Comparison of ENCODE assay signal across 8 cellular contexts in the genomic region with DNA sequence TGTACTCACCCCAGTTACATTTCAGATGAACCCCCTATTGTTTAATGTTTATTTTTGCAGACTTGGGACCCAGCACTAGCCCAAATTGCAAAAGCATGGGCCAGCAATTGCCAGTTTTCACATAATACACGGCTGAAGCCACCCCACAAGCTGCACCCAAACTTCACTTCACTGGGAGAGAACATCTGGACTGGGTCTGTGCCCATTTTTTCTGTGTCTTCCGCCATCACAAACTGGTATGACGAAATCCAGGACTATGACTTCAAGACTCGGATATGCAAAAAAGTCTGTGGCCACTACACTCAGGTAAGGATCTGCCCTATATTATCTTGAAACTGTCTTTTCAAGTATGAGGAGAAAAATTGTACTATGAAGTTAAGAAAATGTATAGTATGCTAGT. TPM values are rescaled to one million over a fixed set of nuclear protein-coding genes. Genes with fewer than 3 reads are reported as not detected.
DNase-seq lines count a peak whose midpoint lies in the region; ATAC-seq, FAIRE-seq and TF ChIP-seq lines count a peak whose summit lies in the region.

No MANE protein-coding gene starts in this region.

- ATAC-seq in activated CD8-positive, alpha-beta T cell treated with anti-CD3 and anti-CD28 coated beads for 36 hours: no peak
- ATAC-seq in upper lobe of right lung: no peak

- no peaks in the 10 kb centered on the region for H3K36me3 ChIP-seq in kidney (ENCODE audit: control insufficient read depth in 1 of 2, insufficient read depth in 2 of 2, low read length in 2 of 2)
- H3K36me3 ChIP-seq in upper lobe of right lung: no peaks in the 10 kb centered on the region

- H3K27me3 Mint-ChIP-seq in activated naive CD4-positive, alpha-beta T cell treated with anti-CD3 and anti-CD28 coated beads, Interleukin-2, amount 50 U/mL, for 24 hours: no peaks in the 10 kb centered on the region
- H3K27me3 Mint-ChIP-seq in activated CD8-positive, alpha-beta T cell treated with anti-CD3 and anti-CD28 coated beads for 36 hours: no peaks in the 10 kb centered on the region

- CTCF ChIA-PET in activated CD8-positive, alpha-beta T cell treated with anti-CD3 and anti-CD28 coated beads for 36 hours (lab: Charles Lee): interaction anchor here (0.9 to 5.0 kb wide), 3 partner anchors 22 to 90 kb away, joined by 3 to 44 read pairs (median 27); partner anchors contain the start of gene KRR1

- no peak overlapping the region for H3K9ac ChIP-seq in kidney (ENCODE audit: low read length in 2 of 2)

- intact Hi-C loops in activated CD8-positive, alpha-beta T cell treated with anti-CD3 and anti-CD28 coated beads for 36 hours (cut with micrococcal nuclease): loop anchor here (5.0 kb wide), 1 partner anchor 89 kb away; the partner anchor contains the start of gene GLIPR1L2
- intact Hi-C loops in kidney (cut with DNase I): no loop called here
- intact Hi-C loops in upper lobe of right lung (cut with DNase I): no loop called here

- no peaks in the 10 kb centered on the region for H3K9me3 Mint-ChIP-seq in activated naive CD4-positive, alpha-beta T cell treated with anti-CD3 and anti-CD28 coated beads, Interleukin-2, amount 50 U/mL, for 24 hours
- H3K9me3 Mint-ChIP-seq in activated CD8-positive, alpha-beta T cell treated with anti-CD3 and anti-CD28 coated beads for 36 hours: no peaks in the 10 kb centered on the region

- H3K4me1 ChIP-seq in kidney (ENCODE audit: control insufficient read depth in 1 of 2, insufficient read depth in 1 of 2, low read depth in 1 of 2, low read length in 2 of 2) (no peaks in the 10 kb centered on the region), upper lobe of right lung (peaks cover 20% of the 10 kb centered on the region)

- no peak for DNase-seq in activated naive CD4-positive, alpha-beta T cell treated with anti-CD3 and anti-CD28 coated beads, Interleukin-2, amount 50 U/mL, for 16 hours
- DNase-seq in activated CD8-positive, alpha-beta T cell treated with anti-CD3 and anti-CD28 coated beads for 36 hours: no peak
- DNase-seq in kidney (no peak), upper lobe of right lung (no peak), DMS79 treated with DMSO at 0.1 percent for 48 hours (lab: John Stamatoyannopoulos, UW) (no peak), cerebellar cortex (ENCODE audit: low spot score) (no peak)
- DNase-seq in activated CD4-positive, alpha-beta T cell treated with anti-CD3 and anti-CD28 coated beads for 48 hours: no peak

- H3K27ac ChIP-seq in kidney (ENCODE audit: low read depth in 2 of 2, low read length in 2 of 2) (peak overlapping the region in 1 of 2 donors; percentile 76), upper lobe of right lung (peak overlapping the region; percentile 84)

- H3K9me3 ChIP-seq in kidney (ENCODE audit: control insufficient read depth in 1 of 2, low read length in 2 of 2): no peaks in the 10 kb centered on the region
- no peaks in the 10 kb centered on the region for H3K9me3 ChIP-seq in upper lobe of right lung

- POLR2A ChIA-PET in activated CD8-positive, alpha-beta T cell treated with anti-CD3 and anti-CD28 coated beads for 36 hours (lab: Charles Lee): no interaction called here

- H3K4me1 Mint-ChIP-seq in activated naive CD4-positive, alpha-beta T cell treated with anti-CD3 and anti-CD28 coated beads, Interleukin-2, amount 50 U/mL, for 24 hours: peaks cover 93% of the 10 kb centered on the region
- peaks cover 77% of the 10 kb centered on the region for H3K4me1 Mint-ChIP-seq in activated CD8-positive, alpha-beta T cell treated with anti-CD3 and anti-CD28 coated beads for 36 hours (ENCODE audit: low read depth)

- H3K4me3 Mint-ChIP-seq in activated naive CD4-positive, alpha-beta T cell treated with anti-CD3 and anti-CD28 coated beads, Interleukin-2, amount 50 U/mL, for 24 hours: peak overlapping the region; percentile 76
- peak overlapping the region; percentile 96 for H3K4me3 Mint-ChIP-seq in activated CD8-positive, alpha-beta T cell treated with anti-CD3 and anti-CD28 coated beads for 36 hours

- H3K36me3 Mint-ChIP-seq in activated naive CD4-positive, alpha-beta T cell treated with anti-CD3 and anti-CD28 coated beads, Interleukin-2, amount 50 U/mL, for 24 hours: peaks cover 4% of the 10 kb centered on the region
- H3K36me3 Mint-ChIP-seq in activated CD8-positive, alpha-beta T cell treated with anti-CD3 and anti-CD28 coated beads for 36 hours (ENCODE audit: low read depth): peaks cover 19% of the 10 kb centered on the region

- peak overlapping the region; percentile 90 for H3K27ac Mint-ChIP-seq in activated naive CD4-positive, alpha-beta T cell treated with anti-CD3 and anti-CD28 coated beads, Interleukin-2, amount 50 U/mL, for 24 hours
- peak overlapping the region; percentile 98 for H3K27ac Mint-ChIP-seq in activated CD8-positive, alpha-beta T cell treated with anti-CD3 and anti-CD28 coated beads for 36 hours

- H3K4me3 ChIP-seq in kidney (ENCODE audit: low read length in 2 of 2) (peak overlapping the region; percentile 53 to 71), upper lobe of right lung (peak overlapping the region; percentile 52)

- TF ChIP-seq CTCF in activated CD8-positive, alpha-beta T cell treated with anti-CD3 and anti-CD28 coated beads for 36 hours (IDR thresholded peaks at IDR 0.05): no peak
- TF ChIP-seq CTCF in kidney (IDR thresholded peaks at IDR 0.05; ENCODE audit: borderline replicate concordance, extremely low read depth, insufficient read depth) (no peak), upper lobe of right lung (IDR thresholded peaks at IDR 0.05) (no peak)

- H3K27me3 ChIP-seq in upper lobe of right lung: no peaks in the 10 kb centered on the region

- no peak for FAIRE-seq in kidney (lab: Jason Lieb, UNC)

RNA-seq across cellular contexts. Expression of gene GLIPR1, which starts 1.2 kb away (rescaled TPM):
- 10 to 100 TPM; 15.9 to 18.6 TPM for total RNA-seq in activated CD8-positive, alpha-beta T cell treated with anti-CD3 and anti-CD28 coated beads for 36 hours
- 20.6 TPM for total RNA-seq in kidney
- polyA plus RNA-seq in kidney (ENCODE audit: insufficient read depth, low read depth, low replicate concordance): 2.3 TPM
- 38.2 TPM for total RNA-seq in upper lobe of right lung

RNA-seq across cellular contexts. Expression of gene KRR1, which starts 29.6 kb away (rescaled TPM):
- total RNA-seq in activated CD8-positive, alpha-beta T cell treated with anti-CD3 and anti-CD28 coated beads for 36 hours: 100 to 1,000 TPM; 113 to 121 TPM
- 50.7 TPM for total RNA-seq in kidney
- polyA plus RNA-seq in kidney (ENCODE audit: insufficient read depth, low read depth, low replicate concordance): 20.0 TPM
- 45.3 TPM for total RNA-seq in upper lobe of right lung
